ENCODE assay signal across 8 cellular contexts in genomic region chr17:2406903-2407790, GRCh38. TPM values are rescaled to one million over a fixed set of nuclear protein-coding genes. Genes with fewer than 3 reads are reported as not detected.
A peak's percentile ranks its signal among the peaks of the same experiment; 100 is the strongest.
DNase-seq lines count a peak whose midpoint lies in the region; ATAC-seq and TF ChIP-seq lines count a peak whose summit lies in the region.

No MANE protein-coding gene starts in this region.

- H3K27me3 ChIP-seq in colonic mucosa (no peaks in the 10 kb centered on the region), mucosa of rectum (ENCODE audit: control insufficient read depth in 2 of 2, insufficient read depth in 2 of 2, low read length in 2 of 2) (no peaks in the 10 kb centered on the region)

- no peaks in the 10 kb centered on the region for H3K9me3 ChIP-seq in colonic mucosa
- H3K9me3 ChIP-seq in mucosa of rectum (ENCODE audit: control insufficient read depth in 2 of 2, low read length in 2 of 2), result no peaks in the 10 kb centered on the region

- no peak for TF ChIP-seq CTCF in colonic mucosa (IDR thresholded peaks at IDR 0.05)

- H3K36me3 ChIP-seq in colonic mucosa (no peaks in the 10 kb centered on the region), mucosa of rectum (ENCODE audit: control insufficient read depth in 2 of 2, insufficient read depth in 2 of 2, low read length in 2 of 2) (no peaks in the 10 kb centered on the region)

- peak overlapping the region; percentile 67 to 92 for H3K9ac ChIP-seq in colonic mucosa (ENCODE audit: low read depth in 2 of 2, low read length in 2 of 2)
- peak overlapping the region; percentile 76 to 84 for H3K9ac ChIP-seq in mucosa of rectum (ENCODE audit: low read depth in 1 of 2, low read length in 2 of 2)

- peak overlapping the region; percentile 98 for H3K27ac ChIP-seq in colonic mucosa
- H3K27ac ChIP-seq in mucosa of rectum (ENCODE audit: low read depth in 2 of 2, low read length in 2 of 2), result peak overlapping the region; percentile 100

- peak; percentile 29 for DNase-seq in stimulated activated CD4-positive, alpha-beta T cell treated with anti-CD3 and anti-CD28 coated beads, Interleukin-15, amount 100 ng/mL, for 24 hours
- DNase-seq in stimulated activated CD4-positive, alpha-beta T cell treated with anti-CD3 and anti-CD28 coated beads, Interleukin-2, amount 100 ng/mL, for 24 hours, result no peak
- DNase-seq in colonic mucosa (peak; percentile 93), iPS-NIHi7 (ENCODE audit: extremely low spot score) (no peak)
- no peak for DNase-seq in stimulated activated CD4-positive, alpha-beta T cell treated with anti-CD3 and anti-CD28 coated beads, Interleukin-4, amount 100 ng/mL, for 24 hours

- H3K4me3 ChIP-seq in colonic mucosa (no peak overlapping the region), mucosa of rectum (ENCODE audit: low read length in 2 of 2) (peak overlapping the region; percentile 46 to 47)

- ATAC-seq in GM21526 (IDR thresholded peaks at IDR 0.05; ENCODE audit: low FRiP score, unreplicated experiment) (no peak), HG03469 (IDR thresholded peaks at IDR 0.05; ENCODE audit: unreplicated experiment) (no peak)

- H3K4me1 ChIP-seq in colonic mucosa (peaks cover 26% of the 10 kb centered on the region), mucosa of rectum (ENCODE audit: control insufficient read depth in 2 of 2, insufficient read depth in 2 of 2, low read length in 2 of 2) (peaks cover 48 to 51% of the 10 kb centered on the region in 2 donors)

- intact Hi-C loops in colonic mucosa (cut with DNase I), result no loop called here

RNA-seq across cellular contexts. Expression of gene MNT, which starts 6.3 kb away (rescaled TPM):
- 10 to 100 TPM; 20.7 to 29.3 TPM for total RNA-seq in colonic mucosa

Comparison
In these comparisons a context has a peak if more than half of its experiments do, and no peak if none do; other contexts are left out.
1. DNase-seq: peak in stimulated activated CD4-positive, alpha-beta T cell treated with anti-CD3 and anti-CD28 coated beads, Interleukin-15, amount 100 ng/mL, for 24 hours (single experiment) and colonic mucosa (single experiment); none in stimulated activated CD4-positive, alpha-beta T cell treated with anti-CD3 and anti-CD28 coated beads, Interleukin-2, amount 100 ng/mL, for 24 hours (0 of 2), stimulated activated CD4-positive, alpha-beta T cell treated with anti-CD3 and anti-CD28 coated beads, Interleukin-4, amount 100 ng/mL, for 24 hours (single experiment) and iPS-NIHi7 (single experiment).